ENCODE assay signal across 8 cellular contexts in the genomic region with DNA sequence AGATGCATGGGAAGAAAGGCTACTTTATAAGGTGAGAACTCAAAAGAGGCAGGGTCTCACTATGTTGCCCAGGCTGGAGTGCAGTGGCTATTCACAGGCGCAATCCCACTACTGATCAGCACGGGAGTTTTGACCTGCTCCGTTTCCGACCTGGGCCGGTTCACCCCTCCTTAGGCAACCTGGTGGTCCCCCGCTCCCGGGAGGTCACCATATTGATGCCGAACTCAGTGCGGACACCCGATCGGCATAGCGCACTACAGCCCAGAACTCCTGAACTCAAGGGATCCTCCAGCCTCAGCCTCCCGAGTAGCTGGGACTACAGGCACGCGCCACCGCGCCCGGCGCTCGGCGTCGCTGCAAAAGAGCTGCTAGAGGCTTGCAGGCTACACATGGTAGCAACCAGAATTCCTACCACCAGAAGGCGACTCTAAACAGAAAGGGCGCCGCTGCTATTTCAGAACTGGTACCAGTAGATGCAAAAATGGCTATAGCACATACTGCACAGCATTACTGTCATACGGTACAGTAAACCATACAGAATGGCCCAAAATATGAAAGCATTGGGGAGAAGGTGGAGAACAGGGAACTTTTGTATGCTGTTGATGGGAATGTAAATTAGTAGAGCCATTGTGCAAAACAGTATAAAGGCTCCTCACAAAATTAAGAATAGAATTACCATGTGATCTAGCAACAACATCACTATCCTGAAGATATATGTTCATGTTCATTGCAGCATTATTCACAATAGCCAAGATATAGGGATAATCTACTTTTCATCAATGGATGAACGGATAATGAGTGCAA. TPM values are rescaled to one million over a fixed set of nuclear protein-coding genes. Genes with fewer than 3 reads are reported as not detected.
DNase-seq lines count a peak whose midpoint lies in the region; ATAC-seq and TF ChIP-seq lines count a peak whose summit lies in the region.

No MANE protein-coding gene starts in this region.

- no peaks in the 10 kb centered on the region for H3K9me2 ChIP-seq in GM23248 (ENCODE audit: insufficient read depth)

- no peaks in the 10 kb centered on the region for H3K9me3 ChIP-seq in CD8-positive, alpha-beta T cell (ENCODE audit: low read length)
- no peaks in the 10 kb centered on the region for H3K9me3 ChIP-seq in GM23248 (ENCODE audit: low read depth)

- ATAC-seq in CD8-positive, alpha-beta T cell: peak; percentile 67
- peak; percentile 49 for ATAC-seq in activated B cell treated with CpG ODN at 0.5 μM for 24 hours (ENCODE audit: low read depth)
- no peak for ATAC-seq in GM18870 (IDR thresholded peaks at IDR 0.05; ENCODE audit: unreplicated experiment)

- peak overlapping the region; percentile 68 for H3K27ac Mint-ChIP-seq in CD8-positive, alpha-beta T cell
- peak overlapping the region; percentile 98 for H3K27ac Mint-ChIP-seq in activated B cell treated with CpG ODN at 0.5 μM for 24 hours

- H3K4me2 ChIP-seq in GM23248 (ENCODE audit: unreplicated experiment): peak overlapping the region; percentile 28

- H2AFZ ChIP-seq in GM23248: peak overlapping the region; percentile 86

- no peaks in the 10 kb centered on the region for H3K9me3 Mint-ChIP-seq in CD8-positive, alpha-beta T cell
- peaks cover 2% of the 10 kb centered on the region for H3K9me3 Mint-ChIP-seq in activated B cell treated with CpG ODN at 0.5 μM for 24 hours

- POLR2A ChIA-PET in CD8-positive, alpha-beta T cell (lab: Charles Lee): interaction anchor here (1.1 to 4.1 kb wide), 8 partner anchors 9 to 459 kb away, joined by 4 to 74 read pairs (median 5); a partner anchor contains a TSS
- POLR2A ChIA-PET in activated B cell treated with CpG ODN at 0.5 μM for 24 hours (lab: Charles Lee): interaction anchor here (0.6 to 4.1 kb wide), 17 partner anchors 9 to 267 kb away, joined by 3 to 105 read pairs (median 12); a partner anchor contains a TSS

- peaks cover 40% of the 10 kb centered on the region for H3K4me1 Mint-ChIP-seq in CD8-positive, alpha-beta T cell (ENCODE audit: low read depth)
- H3K4me1 Mint-ChIP-seq in activated B cell treated with CpG ODN at 0.5 μM for 24 hours: peaks cover 56% of the 10 kb centered on the region

- TF ChIP-seq CTCF in CD8-positive, alpha-beta T cell (IDR thresholded peaks at IDR 0.05): peak; percentile 41
- TF ChIP-seq CTCF in activated B cell treated with CpG ODN at 0.5 μM for 24 hours (IDR thresholded peaks at IDR 0.05): no peak

- peaks cover 27% of the 10 kb centered on the region for H3K4me1 ChIP-seq in CD8-positive, alpha-beta T cell (ENCODE audit: insufficient read depth, low read length)
- peaks cover 16% of the 10 kb centered on the region for H3K4me1 ChIP-seq in GM23248 (ENCODE audit: insufficient read depth)

- no peak overlapping the region for H3K27ac ChIP-seq in CD8-positive, alpha-beta T cell (ENCODE audit: low read depth, low read length)
- no peak overlapping the region for H3K27ac ChIP-seq in GM23248
- H3K27ac ChIP-seq in caudate nucleus (ENCODE audit: low read depth, low read length): no peak overlapping the region

- peaks cover 31% of the 10 kb centered on the region for H3K36me3 Mint-ChIP-seq in CD8-positive, alpha-beta T cell
- peaks cover 29% of the 10 kb centered on the region for H3K36me3 Mint-ChIP-seq in activated B cell treated with CpG ODN at 0.5 μM for 24 hours (ENCODE audit: low read depth)

- peaks cover 7% of the 10 kb centered on the region for H3F3A ChIP-seq in GM23248 (ENCODE audit: insufficient read depth)

- H3K27me3 Mint-ChIP-seq in CD8-positive, alpha-beta T cell (ENCODE audit: low read depth): no peaks in the 10 kb centered on the region
- no peaks in the 10 kb centered on the region for H3K27me3 Mint-ChIP-seq in activated B cell treated with CpG ODN at 0.5 μM for 24 hours

- peak overlapping the region; percentile 100 for H3K4me3 Mint-ChIP-seq in CD8-positive, alpha-beta T cell
- H3K4me3 Mint-ChIP-seq in activated B cell treated with CpG ODN at 0.5 μM for 24 hours: peak overlapping the region; percentile 99

- in situ Hi-C loops in GM23248 (cut with MboI): loop anchor here (25.0 kb wide), 1 partner anchor 684 kb away; a partner anchor contains a TSS

- DNase-seq in CD8-positive, alpha-beta T cell: peak; percentile 48 to 80 (median 68)
- DNase-seq in GM23248: peak; percentile 94
- peak; percentile 34 for DNase-seq in NCI-H2196 treated with DMSO at 0.1 percent for 48 hours (lab: John Stamatoyannopoulos, UW; ENCODE audit: unreplicated experiment)
- DNase-seq in activated B cell treated with CpG ODN at 0.5 μM for 24 hours: peak; percentile 46
- DNase-seq in caudate nucleus (lab: John Stamatoyannopoulos, UW): peak in 53 of 61 donors; percentile 1 to 74 (median 33)
- peak; percentile 86 for DNase-seq in kidney tubule cell (ENCODE audit: low spot score)
- DNase-seq in stimulated activated CD4-positive, alpha-beta T cell treated with anti-CD3 and anti-CD28 coated beads, Interleukin-15, amount 100 ng/mL, for 1 hour (ENCODE audit: low read depth in 1 of 2, low spot score in 1 of 2): peak; percentile 44 to 45

- peak overlapping the region; percentile 75 for H3K4me3 ChIP-seq in CD8-positive, alpha-beta T cell (ENCODE audit: low read depth, low read length)
- H3K4me3 ChIP-seq in GM23248: peak overlapping the region; percentile 94

- peaks cover 39% of the 10 kb centered on the region for H3K79me2 ChIP-seq in GM23248 (ENCODE audit: insufficient read depth)

- WGBS in GM23248 (ENCODE audit: low coverage in 1 of 2, low lambda C conversion rate in 2 of 2, missing lambda C conversion rate in 2 of 2), 2 experiments: 7% methylated on average over 26 to 27 of the region's 27 CpGs

- H4K20me1 ChIP-seq in GM23248 (ENCODE audit: insufficient read depth): no peaks in the 10 kb centered on the region

- no peaks in the 10 kb centered on the region for H3K27me3 ChIP-seq in CD8-positive, alpha-beta T cell (ENCODE audit: insufficient read depth, low read length)
- no peaks in the 10 kb centered on the region for H3K27me3 ChIP-seq in GM23248 (replicated peaks; ENCODE audit: insufficient read depth)

- intact Hi-C loops in CD8-positive, alpha-beta T cell (cut with DNase I, micrococcal nuclease): loop anchor here (1.0 to 5.0 kb wide), 11 partner anchors 8 to 679 kb away; a partner anchor contains a TSS
- intact Hi-C loops in activated B cell treated with CpG ODN at 0.5 μM for 24 hours (cut with micrococcal nuclease): loop anchor here (1.0 to 10.0 kb wide), 13 partner anchors 9 to 901 kb away; a partner anchor contains a TSS

- CTCF ChIA-PET in CD8-positive, alpha-beta T cell (lab: Charles Lee): interaction anchor here (0.5 to 11.1 kb wide), 21 partner anchors 8 to 263 kb away, joined by 3 to 124 read pairs (median 4); a partner anchor contains a TSS
- CTCF ChIA-PET in activated B cell treated with CpG ODN at 0.5 μM for 24 hours (lab: Charles Lee): interaction anchor here (0.7 to 3.9 kb wide), 15 partner anchors 8 to 393 kb away, joined by 3 to 77 read pairs (median 8); a partner anchor contains a TSS

- peak overlapping the region; percentile 96; the same call in 1 of the 2 replicates for H3K9ac ChIP-seq in GM23248

- H3K36me3 ChIP-seq in CD8-positive, alpha-beta T cell (ENCODE audit: insufficient read depth, low read length): no peaks in the 10 kb centered on the region
- H3K36me3 ChIP-seq in GM23248 (ENCODE audit: low read depth): peaks cover 27% of the 10 kb centered on the region; the same call in 1 of the 2 replicates

RNA-seq across cellular contexts. Expression of a gene that starts 1.2 kb away (rescaled TPM):
- 100 to 1,000 TPM; 101 to 106 TPM for total RNA-seq in CD8-positive, alpha-beta T cell
- total RNA-seq in GM23248 (2014; rRNA removed; shearing (Covaris generic)): 31.9 and 56.5 TPM in 2 replicates
- polyA plus RNA-seq in GM23248 (2016; fragmentation: Nextera tagmentation; extraction: Ambion mirVana): 55.2 and 65.9 TPM in 2 replicates
- 99.1 and 110 TPM in 2 replicates for total RNA-seq in activated B cell treated with CpG ODN at 0.5 μM for 24 hours

RNA-seq across cellular contexts. Expression of a gene that starts 39.1 kb away (rescaled TPM):
- 10 to 100 TPM; 60.9 to 62.5 TPM for total RNA-seq in CD8-positive, alpha-beta T cell
- total RNA-seq in GM23248 (2014; rRNA removed; shearing (Covaris generic)): 88.3 and 92.5 TPM in 2 replicates
- 120 and 123 TPM in 2 replicates for polyA plus RNA-seq in GM23248 (2016; fragmentation: Nextera tagmentation; extraction: Ambion mirVana)
- 136 and 142 TPM in 2 replicates for total RNA-seq in activated B cell treated with CpG ODN at 0.5 μM for 24 hours

Comparison
In these comparisons a context has a peak if more than half of its experiments do, and no peak if none do; other contexts are left out.
1. DNase-seq: peak in every context shown above with its lines; median percentile 94 in GM23248; 86 in kidney tubule cell; 68 in CD8-positive, alpha-beta T cell; 46 in activated B cell treated with CpG ODN at 0.5 μM for 24 hours; 44 in stimulated activated CD4-positive, alpha-beta T cell treated with anti-CD3 and anti-CD28 coated beads, Interleukin-15, amount 100 ng/mL, for 1 hour; 34 in NCI-H2196 treated with DMSO at 0.1 percent for 48 hours; 33 in caudate nucleus.